In the genomic region with DNA sequence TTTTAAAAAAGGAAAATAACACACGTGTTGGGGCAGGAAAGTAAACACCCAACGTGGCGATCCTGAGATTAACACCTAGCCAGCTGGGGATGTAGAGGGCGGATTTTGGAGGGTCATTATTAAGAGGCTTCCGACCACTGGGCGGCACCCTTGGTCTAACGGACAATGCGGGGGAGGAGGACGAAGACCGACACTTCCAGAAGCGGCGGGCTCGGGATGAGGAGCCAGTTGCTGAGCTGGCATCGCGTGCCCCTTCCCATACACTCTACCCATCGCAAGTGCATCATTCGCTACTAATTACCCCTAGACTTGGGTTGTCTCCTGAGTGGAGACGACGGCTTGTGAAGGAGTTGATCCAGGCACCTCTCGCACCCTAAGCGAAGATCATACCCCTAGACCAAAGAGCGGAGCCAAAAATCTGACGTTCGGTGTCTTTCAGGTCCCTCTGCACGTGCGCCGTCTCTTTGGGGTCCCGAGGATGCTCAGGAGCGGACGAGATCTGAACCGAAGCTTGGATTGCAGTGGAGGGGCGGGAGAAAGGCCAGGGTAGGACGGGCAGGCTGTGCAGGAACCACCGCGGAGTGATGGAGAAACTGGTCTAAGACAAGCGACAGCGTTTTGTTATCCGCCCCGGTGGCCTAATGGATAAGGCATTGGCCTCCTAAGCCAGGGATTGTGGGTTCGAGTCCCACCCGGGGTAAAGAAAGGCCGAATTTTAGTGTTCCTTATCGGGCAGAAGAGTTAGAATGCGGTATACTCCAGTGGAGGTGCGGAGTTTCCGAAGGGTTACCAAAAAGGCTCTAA, we compare ENCODE assay signal across 8 cellular contexts. TPM values are rescaled to one million over a fixed set of nuclear protein-coding genes. Genes with fewer than 3 reads are reported as not detected.
DNase-seq lines count a peak whose midpoint lies in the region; ATAC-seq and TF ChIP-seq lines count a peak whose summit lies in the region.

No MANE protein-coding gene starts in this region.

- ATAC-seq in left lobe of liver, result peak; percentile 30
- no peak for ATAC-seq in HG03521 (IDR thresholded peaks at IDR 0.05; ENCODE audit: unreplicated experiment)

- DNase-seq in Ammon's horn (ENCODE audit: low spot score) (peak; percentile 87), HFF-Myc (ENCODE audit: extremely low read depth, low read depth) (peak; percentile 88), NCI-H460 (ENCODE audit: extremely low read depth, low read depth) (peak; percentile 96), dedifferentiated amniotic fluid mesenchymal stem cell (ENCODE audit: extremely low spot score) (peak; percentile 89), left lobe of liver (ENCODE audit: low spot score) (peak; percentile 84)
- peak; percentile 70 to 84 for DNase-seq in activated CD4-positive, alpha-beta T cell treated with anti-CD3 and anti-CD28 coated beads for 4 hours
- DNase-seq in stimulated activated CD4-positive, alpha-beta T cell treated with anti-CD3 and anti-CD28 coated beads, Interleukin-2, amount 100 ng/mL, for 24 hours, result peak; percentile 89 to 95

- TF ChIP-seq CTCF in HFF-Myc (IDR thresholded peaks at IDR 0.05; ENCODE audit: low read depth, low read length, missing control alignments), result peak; percentile 34

- H3K4me3 ChIP-seq in HFF-Myc (replicated peaks; ENCODE audit: low read depth, low read length), result peak overlapping the region; percentile 45

RNA-seq across cellular contexts. Expression of gene ZNF213, which starts 17.6 kb away (rescaled TPM):
- total RNA-seq in NCI-H460 (2014; rRNA removed; shearing (Covaris generic)), result 4.5 and 5.0 TPM in 2 replicates
- 3.2 and 7.9 TPM in 2 replicates for polyA plus RNA-seq in NCI-H460 (2014; cell fraction: nucleus; rRNA removed)
- total RNA-seq in left lobe of liver, result 2.7 TPM

RNA-seq across cellular contexts. Expression of gene OR1F1, which starts 35.5 kb away (rescaled TPM):
- total RNA-seq in NCI-H460 (2014; rRNA removed; shearing (Covaris generic)), result 0.58 and 0.67 TPM in 2 replicates
- not detected in 2 replicates for polyA plus RNA-seq in NCI-H460 (2014; cell fraction: nucleus; rRNA removed)
- not detected for total RNA-seq in left lobe of liver

RNA-seq across cellular contexts. Expression of gene ZNF205, which starts 40.1 kb away (rescaled TPM):
- 12.0 and 13.5 TPM in 2 replicates for total RNA-seq in NCI-H460 (2014; rRNA removed; shearing (Covaris generic))
- 22.6 and 32.1 TPM in 2 replicates for polyA plus RNA-seq in NCI-H460 (2014; cell fraction: nucleus; rRNA removed)
- 7.0 TPM for total RNA-seq in left lobe of liver

RNA-seq across cellular contexts. Expression of gene ZSCAN10, which starts 53.4 kb away (rescaled TPM):
- total RNA-seq in NCI-H460 (2014; rRNA removed; shearing (Covaris generic)), result 0.05 and 0.38 TPM in 2 replicates
- polyA plus RNA-seq in NCI-H460 (2014; cell fraction: nucleus; rRNA removed), result 0.58 TPM in 1 of 2 replicates, not detected in the other
- 0.10 TPM for total RNA-seq in left lobe of liver
